ENCODE assay signal across 8 cellular contexts in the genomic region with DNA sequence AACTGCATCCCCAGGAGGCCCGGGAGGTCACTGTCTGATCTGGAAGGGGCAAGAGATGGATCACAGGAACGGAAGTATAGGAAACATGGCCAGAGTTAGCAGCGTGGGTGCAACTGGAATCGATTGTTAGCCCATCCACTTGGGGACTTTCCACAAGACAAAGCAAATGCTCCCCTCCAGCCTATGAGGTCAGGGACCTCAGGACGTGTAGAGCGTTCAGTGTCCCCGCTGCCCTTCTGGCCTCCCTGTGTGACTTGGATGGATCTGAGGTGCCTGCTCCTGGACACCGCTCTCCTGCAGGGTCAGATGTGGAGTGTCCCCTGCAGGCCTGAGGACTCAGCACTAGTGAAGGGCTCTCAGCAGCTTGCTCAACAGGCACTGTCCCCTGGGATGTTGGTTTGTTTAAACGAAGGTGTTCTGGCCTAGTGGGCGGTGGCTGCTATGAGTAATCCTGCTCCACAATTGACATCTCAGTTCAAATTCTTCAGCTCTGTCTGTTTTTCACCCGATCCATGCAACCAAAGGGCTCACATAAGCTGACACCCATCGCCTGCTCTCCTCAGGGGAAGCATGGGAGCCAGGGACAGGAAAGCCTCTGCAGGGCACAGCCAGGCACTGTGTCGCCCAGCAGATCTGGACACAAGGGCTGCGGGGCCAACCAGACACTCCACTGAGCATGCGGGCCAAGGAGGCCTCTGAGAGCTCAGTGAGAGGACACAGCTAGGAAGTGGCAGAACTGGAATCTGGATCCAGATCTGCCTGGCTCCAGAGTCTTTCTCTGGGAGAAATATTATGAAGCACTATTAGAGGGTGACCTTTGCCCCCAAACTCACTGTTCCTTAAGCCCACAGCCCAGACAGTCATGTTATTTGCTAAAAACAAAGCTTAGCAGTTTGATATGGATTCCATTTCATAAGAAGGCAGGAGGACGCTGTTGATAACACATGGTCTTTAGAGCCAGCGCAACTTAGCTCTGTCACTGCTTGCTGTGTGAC.
A peak's percentile ranks its signal among the peaks of the same experiment; 100 is the strongest.
DNase-seq lines count a peak whose midpoint lies in the region; ATAC-seq lines count a peak whose summit lies in the region.

No MANE protein-coding gene starts in this region.

- peak overlapping the region in 3 of 4 donors; percentile 70 to 95 (median 87) for H3K4me3 Mint-ChIP-seq in IgD-negative memory B cell

- peaks cover 6% of the 10 kb centered on the region for H3K27me3 Mint-ChIP-seq in IgD-negative memory B cell

- no peaks in the 10 kb centered on the region for H3K9me3 Mint-ChIP-seq in IgD-negative memory B cell

- peaks cover 10 to 25% (median 17%) of the 10 kb centered on the region in 3 donors for H3K4me1 Mint-ChIP-seq in IgD-negative memory B cell

- peak; percentile 91 for ATAC-seq in GM18502 (IDR thresholded peaks at IDR 0.05; ENCODE audit: poor library complexity, unreplicated experiment)
- peak; percentile 91 for ATAC-seq in GM21723 (IDR thresholded peaks at IDR 0.05; ENCODE audit: unreplicated experiment)
- peak; percentile 59 for ATAC-seq in esophagus mucosa

- H3K36me3 Mint-ChIP-seq in IgD-negative memory B cell, result no peaks in the 10 kb centered on the region

- DNase-seq in renal cortical epithelial cell (ENCODE audit: low read depth) (peak; percentile 69), mesenteric fat pad (ENCODE audit: low spot score) (no peak)
- DNase-seq in activated CD8-positive, alpha-beta memory T cell treated with anti-CD3 and anti-CD28 coated beads, Interleukin-2, amount 50 U/mL, for 48 hours, result no peak
- DNase-seq in activated naive CD4-positive, alpha-beta T cell treated with anti-CD3 and anti-CD28 coated beads, Interleukin-2, amount 50 U/mL, for 16 hours, result no peak

- peak overlapping the region in 1 of 3 donors; percentile 34 for H3K27ac Mint-ChIP-seq in IgD-negative memory B cell
